ENCODE assay signal across 9 cellular contexts in the genomic region with DNA sequence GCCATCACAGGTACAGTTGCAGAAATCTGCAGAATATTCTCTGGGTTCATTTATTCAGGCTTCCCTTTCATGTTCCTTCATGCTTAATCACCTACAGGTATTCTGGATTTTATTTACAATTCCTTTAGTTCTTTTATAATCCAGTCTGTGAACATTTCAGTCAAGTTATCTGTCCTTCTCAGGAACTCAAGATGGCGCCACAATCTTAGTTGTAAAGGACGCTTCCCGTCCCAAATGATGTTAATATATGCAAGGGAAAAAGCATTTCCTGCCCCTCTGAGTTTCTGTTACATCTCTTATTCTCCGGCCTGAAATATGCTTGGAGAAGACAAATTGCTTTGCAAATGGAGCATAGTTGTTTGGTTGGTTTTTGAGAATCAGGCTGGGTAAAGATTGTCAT. TPM values are rescaled to one million over a fixed set of nuclear protein-coding genes. Genes with fewer than 3 reads are reported as not detected.
A peak's percentile ranks its signal among the peaks of the same experiment; 100 is the strongest.
DNase-seq lines count a peak whose midpoint lies in the region; ATAC-seq and TF ChIP-seq lines count a peak whose summit lies in the region.
"Had no signal": no experiment of that assay in that cellular context is flagged by ENCODE, and none has a peak within 500 bp of the region (broad histone marks: within the 10 kb centered on the region; RNA-seq: fewer than 3 reads in every experiment).

No MANE protein-coding gene starts in this region.

- H3K27me3 Mint-ChIP-seq in activated CD4-positive, alpha-beta memory T cell treated with anti-CD3 and anti-CD28 coated beads for 36 hours = no peaks in the 10 kb centered on the region

- TF ChIP-seq CTCF in GM13977 (IDR thresholded peaks at IDR 0.05; ENCODE audit: extremely low read depth, insufficient read depth, missing control alignments) = peak; percentile 40
- TF ChIP-seq CTCF in epithelial cell of proximal tubule (conservative IDR thresholded peaks at IDR 0.05; ENCODE audit: low read depth, low read length) = peak; percentile 58
- peak in 3 of 4 experiments; percentile 48 to 66 (median 57) for TF ChIP-seq CTCF in prostate gland (IDR thresholded peaks at IDR 0.05)

- no peaks in the 10 kb centered on the region for H3K36me3 ChIP-seq in prostate gland

- H3K4me3 ChIP-seq in epithelial cell of proximal tubule (ENCODE audit: low read depth, low read length) (no peak overlapping the region), prostate gland (no peak overlapping the region)
- H3K4me3 ChIP-seq: lung, SJSA1 had no signal

- WGBS in prostate gland = 15% methylated on average over 4 of the region's 4 CpGs

- H3K4me3 Mint-ChIP-seq in stimulated activated effector memory CD8-positive, alpha-beta T cell treated with anti-CD3 and anti-CD28 coated beads, Interleukin-12 subunit alpha, Interleukin-12 subunit beta, amount 100 ng/mL, for 72 hours = no peak overlapping the region
- no peak overlapping the region for H3K4me3 Mint-ChIP-seq in activated CD4-positive, alpha-beta memory T cell treated with anti-CD3 and anti-CD28 coated beads for 36 hours

- H3K4me1 ChIP-seq in prostate gland (replicated peaks) = no peaks in the 10 kb centered on the region

- intact Hi-C loops in prostate gland (cut with DNase I) = loop anchor here (2.0 kb wide), 2 partner anchors 76 to 280 kb away; no protein-coding TSS in a partner anchor
- intact Hi-C loops in activated CD4-positive, alpha-beta memory T cell treated with anti-CD3 and anti-CD28 coated beads for 36 hours (cut with micrococcal nuclease) = loop anchor here (2.0 kb wide), 1 partner anchor 282 kb away; no protein-coding TSS in a partner anchor

- in situ Hi-C loops in GM13977 (cut with MboI; ENCODE audit: low pct_unique_long_range_greater_than_20kb, low sequenced_read_pairs, unreplicated experiment) = loop anchor here (10.0 kb wide), 1 partner anchor 282 kb away; no protein-coding TSS in a partner anchor

- H3K27ac Mint-ChIP-seq in stimulated activated effector memory CD8-positive, alpha-beta T cell treated with anti-CD3 and anti-CD28 coated beads, Interleukin-12 subunit alpha, Interleukin-12 subunit beta, amount 100 ng/mL, for 72 hours = no peak overlapping the region
- H3K27ac Mint-ChIP-seq in activated CD4-positive, alpha-beta memory T cell treated with anti-CD3 and anti-CD28 coated beads for 36 hours = no peak overlapping the region

- DNase-seq in GM13977 (ENCODE audit: low spot score) (no peak), NCI-H510A (lab: John Stamatoyannopoulos, UW) (peak; percentile 13), epithelial cell of proximal tubule (ENCODE audit: low read depth) (no peak), prostate gland (ENCODE audit: low spot score) (peak; percentile 42), HuH-7.5 (ENCODE audit: low spot score) (no peak)
- DNase-seq in stimulated activated effector memory CD8-positive, alpha-beta T cell treated with anti-CD3 and anti-CD28 coated beads, Interleukin-12 subunit alpha, Interleukin-12 subunit beta, amount 100 ng/mL, for 72 hours (ENCODE audit: low spot score in 2 of 2) = no peak
- no peak for DNase-seq in activated CD4-positive, alpha-beta memory T cell treated with anti-CD3 and anti-CD28 coated beads for 36 hours

- no peak for TF ChIP-seq POLR2A in prostate gland (IDR thresholded peaks at IDR 0.05)

- POLR2A ChIA-PET in activated CD4-positive, alpha-beta memory T cell treated with anti-CD3 and anti-CD28 coated beads for 36 hours (lab: Charles Lee) = no interaction called here

- H3K9me3 ChIP-seq in prostate gland = no peaks in the 10 kb centered on the region
- H3K9me3 ChIP-seq: SJSA1 had no signal

- H3K27me3 ChIP-seq in prostate gland (replicated peaks; ENCODE audit: insufficient read depth) = no peaks in the 10 kb centered on the region
- H3K27me3 ChIP-seq: SJSA1 had no signal

- H3K36me3 Mint-ChIP-seq in stimulated activated effector memory CD8-positive, alpha-beta T cell treated with anti-CD3 and anti-CD28 coated beads, Interleukin-12 subunit alpha, Interleukin-12 subunit beta, amount 100 ng/mL, for 72 hours = peaks cover 12% of the 10 kb centered on the region
- H3K36me3 Mint-ChIP-seq in activated CD4-positive, alpha-beta memory T cell treated with anti-CD3 and anti-CD28 coated beads for 36 hours = peaks cover 8% of the 10 kb centered on the region

- CTCF ChIA-PET in activated CD4-positive, alpha-beta memory T cell treated with anti-CD3 and anti-CD28 coated beads for 36 hours (lab: Charles Lee) = no interaction called here

- H3K27ac ChIP-seq in prostate gland = no peak overlapping the region
- H3K27ac ChIP-seq: SJSA1 had no signal

- H3K9me3 Mint-ChIP-seq in stimulated activated effector memory CD8-positive, alpha-beta T cell treated with anti-CD3 and anti-CD28 coated beads, Interleukin-12 subunit alpha, Interleukin-12 subunit beta, amount 100 ng/mL, for 72 hours = no peaks in the 10 kb centered on the region
- H3K9me3 Mint-ChIP-seq in activated CD4-positive, alpha-beta memory T cell treated with anti-CD3 and anti-CD28 coated beads for 36 hours = no peaks in the 10 kb centered on the region

- H3K4me1 Mint-ChIP-seq in stimulated activated effector memory CD8-positive, alpha-beta T cell treated with anti-CD3 and anti-CD28 coated beads, Interleukin-12 subunit alpha, Interleukin-12 subunit beta, amount 100 ng/mL, for 72 hours = no peaks in the 10 kb centered on the region
- no peaks in the 10 kb centered on the region for H3K4me1 Mint-ChIP-seq in activated CD4-positive, alpha-beta memory T cell treated with anti-CD3 and anti-CD28 coated beads for 36 hours (ENCODE audit: low read depth)

- no peak for ATAC-seq in stimulated activated effector memory CD8-positive, alpha-beta T cell treated with anti-CD3 and anti-CD28 coated beads, Interleukin-12 subunit alpha, Interleukin-12 subunit beta, amount 100 ng/mL, for 72 hours

RNA-seq across cellular contexts. Expression of a gene that starts 19.3 kb away (rescaled TPM):
- total RNA-seq in epithelial cell of proximal tubule (179 and 246 TPM in 2 replicates), prostate gland (100 to 1,000 TPM in 1 of 2 donors, 10 to 100 TPM in 1; 36.3 to 120 TPM)
- total RNA-seq in activated CD4-positive, alpha-beta memory T cell treated with anti-CD3 and anti-CD28 coated beads for 36 hours = under 1 TPM; 0.15 to 0.33 TPM

Comparison
In these comparisons a context has a peak if more than half of its experiments do, and no peak if none do; other contexts are left out.
1. DNase-seq: peak in NCI-H510A (single experiment) and prostate gland (single experiment); none in GM13977 (single experiment), epithelial cell of proximal tubule (single experiment), stimulated activated effector memory CD8-positive, alpha-beta T cell treated with anti-CD3 and anti-CD28 coated beads, Interleukin-12 subunit alpha, Interleukin-12 subunit beta, amount 100 ng/mL, for 72 hours (0 of 2), HuH-7.5 (single experiment) and activated CD4-positive, alpha-beta memory T cell treated with anti-CD3 and anti-CD28 coated beads for 36 hours (single experiment).
2. RNA of a gene that starts 19.3 kb away (total RNA-seq): 179 to 246 TPM in epithelial cell of proximal tubule and 36.3 to 120 TPM in prostate gland; 0.15 to 0.33 TPM in activated CD4-positive, alpha-beta memory T cell treated with anti-CD3 and anti-CD28 coated beads for 36 hours; every median in the first group is over 10 times any median in the second.
3. Peak in every context shown above with its lines, with median percentiles within 50 percentile points of each other: CTCF ChIP-seq.